Comparison of ENCODE assay signal across 26 cellular contexts in genomic region chr3:67361323-67361722, GRCh38.
DNase-seq lines count a peak whose midpoint lies in the region; ATAC-seq and TF ChIP-seq lines count a peak whose summit lies in the region.
"Had no signal": no experiment of that assay in that cellular context is flagged by ENCODE, and none has a peak within 500 bp of the region (broad histone marks: within the 10 kb centered on the region; RNA-seq: fewer than 3 reads in every experiment).

No MANE protein-coding gene starts in this region.

- peaks cover 2% of the 10 kb centered on the region for H3K9me3 Mint-ChIP-seq in activated CD8-positive, alpha-beta T cell treated with anti-CD3 and anti-CD28 coated beads for 36 hours
- H3K9me3 Mint-ChIP-seq: GM23338 had no signal

- ATAC-seq in activated CD4-positive, CD25-positive, alpha-beta regulatory T cell treated with anti-CD3 and anti-CD28 coated beads, Interleukin-2, amount 50 U/mL, for 24 hours, result peak; percentile 15
- ATAC-seq in activated CD8-positive, alpha-beta T cell treated with anti-CD3 and anti-CD28 coated beads for 36 hours, result peak; percentile 60
- ATAC-seq: GM23338, K562, Panc1 had no signal

- H3K9ac ChIP-seq in BLaER1 treated with 17β-estradiol and CSF1 and Interleukin-3, amounts not matched to agents 10 nM and 100 nM, result no peak overlapping the region
- H3K9ac ChIP-seq: BLaER1 had no signal

- no peaks in the 10 kb centered on the region for H3K9me3 ChIP-seq in BLaER1 treated with 17β-estradiol and CSF1 and Interleukin-3, amounts not matched to agents 10 nM and 100 nM (replicated peaks in 1 of 11)
- no peaks in the 10 kb centered on the region for H3K9me3 ChIP-seq in MG63
- H3K9me3 ChIP-seq: BLaER1, Caco-2, HAP-1 had no signal

- peaks cover 28% of the 10 kb centered on the region for H3K4me1 Mint-ChIP-seq in activated CD8-positive, alpha-beta T cell treated with anti-CD3 and anti-CD28 coated beads for 36 hours (ENCODE audit: low read depth)

- H3K36me3 ChIP-seq in BLaER1 treated with 17β-estradiol and CSF1 and Interleukin-3, amounts not matched to agents 10 nM and 100 nM, result no peaks in the 10 kb centered on the region
- no peaks in the 10 kb centered on the region for H3K36me3 ChIP-seq in MG63
- H3K36me3 ChIP-seq: BLaER1, HAP-1 had no signal

- POLR2A ChIA-PET in activated CD8-positive, alpha-beta T cell treated with anti-CD3 and anti-CD28 coated beads for 36 hours (lab: Charles Lee), result no interaction called here

- H3K27ac Mint-ChIP-seq in activated CD8-positive, alpha-beta T cell treated with anti-CD3 and anti-CD28 coated beads for 36 hours, result no peak overlapping the region
- H3K27ac Mint-ChIP-seq: CD4-positive, alpha-beta memory T cell; GM23338 had no signal

- H3K4me2 ChIP-seq in BLaER1 treated with 17β-estradiol and CSF1 and Interleukin-3, amounts not matched to agents 10 nM and 100 nM, result peak overlapping the region in 6 of 11 experiments; percentile 4 to 34 (median 24); a peak in 7 of 22 replicates
- H3K4me2 ChIP-seq: BLaER1, GM23338 had no signal

- no peaks in the 10 kb centered on the region for H3K27me3 Mint-ChIP-seq in activated CD8-positive, alpha-beta T cell treated with anti-CD3 and anti-CD28 coated beads for 36 hours

- H3K27me3 ChIP-seq in BLaER1 treated with 17β-estradiol and CSF1 and Interleukin-3, amounts not matched to agents 10 nM and 100 nM, result no peaks in the 10 kb centered on the region
- H3K27me3 ChIP-seq in MG63, result no peaks in the 10 kb centered on the region
- H3K27me3 ChIP-seq: BLaER1 had no signal

- intact Hi-C loops in activated CD8-positive, alpha-beta T cell treated with anti-CD3 and anti-CD28 coated beads for 36 hours (cut with micrococcal nuclease), result loop anchor here (5.0 kb wide), 1 partner anchor 249 kb away; no protein-coding TSS in a partner anchor

- no peak for TF ChIP-seq CTCF in activated CD8-positive, alpha-beta T cell treated with anti-CD3 and anti-CD28 coated beads for 36 hours (IDR thresholded peaks at IDR 0.05)

- H3K36me3 Mint-ChIP-seq in activated CD8-positive, alpha-beta T cell treated with anti-CD3 and anti-CD28 coated beads for 36 hours (ENCODE audit: low read depth), result peaks cover 2% of the 10 kb centered on the region
- H3K36me3 Mint-ChIP-seq: CD4-positive, alpha-beta memory T cell had no signal

- DNase-seq in activated CD4-positive, CD25-positive, alpha-beta regulatory T cell treated with anti-CD3 and anti-CD28 coated beads, Interleukin-2, amount 50 U/mL, for 72 hours, result no peak
- DNase-seq in activated CD8-positive, alpha-beta T cell treated with anti-CD3 and anti-CD28 coated beads for 36 hours, result no peak
- peak; percentile 9 for DNase-seq in occipital lobe (lab: John Stamatoyannopoulos, UW)
- DNase-seq in middle frontal gyrus (ENCODE audit: extremely low spot score, low spot score), result no peak
- no peak for DNase-seq in MG63
- no peak for DNase-seq in GF-D8 (lab: John Stamatoyannopoulos, UW)
- DNase-seq: ACHN; Caco-2; CD4-positive, alpha-beta memory T cell; DMS 273 treated with DMSO at 0.1 percent for 48 hours; DMS79 treated with DMSO at 0.1 percent for 48 hours; NCI-H1105; NCI-H146; NCI-H2029; NCI-H226; NCI-H510A treated with DMSO at 0.1 percent for 48 hours; NCI-H748 treated with DMSO at 0.1 percent for 48 hours; NK-92 treated with Interleukin-12 subunit alpha and Interleukin-12 subunit beta, amount 100 ng/mL, for 24 hours had no signal

- no peak overlapping the region for H3K4me3 ChIP-seq in BLaER1 treated with 17β-estradiol and CSF1 and Interleukin-3, amounts not matched to agents 10 nM and 100 nM
- no peak overlapping the region for H3K4me3 ChIP-seq in MG63
- H3K4me3 ChIP-seq: BLaER1, GM23338, HAP-1, K562 had no signal

- CTCF ChIA-PET in activated CD8-positive, alpha-beta T cell treated with anti-CD3 and anti-CD28 coated beads for 36 hours (lab: Charles Lee), result no interaction called here

- no peak overlapping the region for H3K4me3 Mint-ChIP-seq in activated CD8-positive, alpha-beta T cell treated with anti-CD3 and anti-CD28 coated beads for 36 hours
- H3K4me3 Mint-ChIP-seq: CD4-positive, alpha-beta memory T cell; GM23338 had no signal

- H3K4me1 ChIP-seq in BLaER1 treated with 17β-estradiol and CSF1 and Interleukin-3, amounts not matched to agents 10 nM and 100 nM, result peaks cover 0 to 17% (median 2%) of the 10 kb centered on the region in 10 experiments; a peak in 5 of 20 replicates
- H3K4me1 ChIP-seq: BLaER1, Caco-2, HAP-1 had no signal

- no peak overlapping the region for H3K27ac ChIP-seq in BLaER1 treated with 17β-estradiol and CSF1 and Interleukin-3, amounts not matched to agents 10 nM and 100 nM
- H3K27ac ChIP-seq: 22Rv1, BLaER1 had no signal

- no peaks in the 10 kb centered on the region for H4K20me1 ChIP-seq in BLaER1 treated with 17β-estradiol and CSF1 and Interleukin-3, amounts not matched to agents 10 nM and 100 nM
- H4K20me1 ChIP-seq: BLaER1 had no signal
